ENCODE assay signal across 8 cellular contexts in the genomic region with DNA sequence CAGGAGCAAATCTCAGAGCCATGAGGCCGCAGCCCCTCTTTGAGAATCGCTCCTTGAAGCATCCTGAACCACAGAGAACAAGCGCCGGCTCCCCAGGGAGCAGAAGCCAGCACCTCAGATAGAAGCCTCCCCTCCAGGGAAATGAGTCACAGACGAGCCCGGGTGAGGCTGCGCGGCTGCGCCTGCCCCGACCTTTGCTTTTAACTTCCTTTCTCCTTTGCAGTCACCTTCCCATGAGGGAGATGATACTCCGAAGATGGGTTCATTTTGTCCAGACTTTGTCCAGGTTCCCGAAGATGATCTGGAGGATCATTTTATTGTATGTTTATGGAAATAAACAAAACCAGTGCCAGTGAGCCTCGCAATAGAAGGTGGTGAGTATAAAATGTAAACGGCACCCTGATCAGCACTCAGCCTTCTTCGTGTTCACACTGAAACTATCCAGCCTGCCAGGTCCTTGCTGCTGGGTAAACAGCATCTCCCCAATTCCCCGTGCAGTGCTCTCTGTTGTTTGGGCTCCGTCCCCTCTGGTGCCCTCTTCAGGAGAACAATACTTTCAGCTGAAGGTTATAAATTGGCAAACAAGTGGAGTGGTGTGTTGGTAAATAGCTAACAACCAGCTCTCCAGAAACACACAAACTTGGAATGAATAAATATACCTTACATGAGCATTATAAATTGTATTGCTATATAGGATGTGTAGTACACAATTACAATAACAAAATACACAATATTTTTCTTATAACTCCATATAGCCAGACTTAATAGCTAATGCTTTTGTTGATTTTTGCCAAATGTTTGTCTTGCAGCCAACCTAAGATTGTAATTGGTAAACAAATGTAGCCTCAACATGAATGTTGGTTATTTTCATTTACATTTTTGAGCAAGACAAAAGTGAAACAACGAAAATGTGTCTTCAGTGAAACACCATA. TPM values are rescaled to one million over a fixed set of nuclear protein-coding genes. Genes with fewer than 3 reads are reported as not detected.
A peak's percentile ranks its signal among the peaks of the same experiment; 100 is the strongest.
DNase-seq lines count a peak whose midpoint lies in the region; ATAC-seq, FAIRE-seq and TF ChIP-seq lines count a peak whose summit lies in the region.

No MANE protein-coding gene starts in this region.

- H3K36me3 ChIP-seq in DND-41 (ENCODE audit: insufficient read depth, low read length) (no peaks in the 10 kb centered on the region), OCI-LY1 (ENCODE audit: insufficient read depth, low read length) (no peaks in the 10 kb centered on the region), neural progenitor cell (no peaks in the 10 kb centered on the region), upper lobe of left lung (no peaks in the 10 kb centered on the region)

- peaks cover 14% of the 10 kb centered on the region for H3K4me1 Mint-ChIP-seq in neural progenitor cell

- H3K9me3 Mint-ChIP-seq in neural progenitor cell: no peaks in the 10 kb centered on the region

- H3K4me1 ChIP-seq in DND-41 (ENCODE audit: insufficient read depth, low read length): peaks cover 63% of the 10 kb centered on the region
- H3K4me1 ChIP-seq in OCI-LY1 (ENCODE audit: insufficient read depth, low read length, severe bottlenecking): peaks cover 16% of the 10 kb centered on the region
- peaks cover 12% of the 10 kb centered on the region for H3K4me1 ChIP-seq in neural progenitor cell
- peaks cover 5 to 15% (median 14%) of the 10 kb centered on the region in 4 donors for H3K4me1 ChIP-seq in upper lobe of left lung

- H3K4me3 ChIP-seq in DND-41 (ENCODE audit: low read depth in 1 of 2, low read length in 2 of 2) (peak overlapping the region; percentile 4 to 58; a peak in 3 of 4 replicates), OCI-LY1 (ENCODE audit: low read depth, low read length, poor library complexity, severe bottlenecking) (peak overlapping the region; percentile 43), fibroblast of pulmonary artery (replicated peaks; ENCODE audit: low read depth, low read length) (peak overlapping the region; percentile 41), neural progenitor cell (peak overlapping the region; percentile 32), upper lobe of left lung (peak overlapping the region in 3 of 4 donors; percentile 11 to 32 (median 22))

- peak overlapping the region; percentile 75 for H3K4me3 Mint-ChIP-seq in neural progenitor cell

- H3K9me3 ChIP-seq in DND-41 (ENCODE audit: insufficient read depth, low read length, severe bottlenecking) (no peaks in the 10 kb centered on the region), OCI-LY1 (ENCODE audit: low read length) (no peaks in the 10 kb centered on the region), neural progenitor cell (ENCODE audit: low read depth) (no peaks in the 10 kb centered on the region), upper lobe of left lung (no peaks in the 10 kb centered on the region)

- H2AFZ ChIP-seq in DND-41 (ENCODE audit: low read depth, low read length) (peak overlapping the region; percentile 84), OCI-LY1 (ENCODE audit: low read length) (no peak overlapping the region), neural progenitor cell (replicated peaks) (peak overlapping the region; percentile 94)

- no peak for TF ChIP-seq EP300 in upper lobe of left lung (IDR thresholded peaks at IDR 0.05)

- peak; percentile 16 for FAIRE-seq in HTR-8/SVneo (lab: Jason Lieb, UNC)

- no peak for TF ChIP-seq POLR2A in upper lobe of left lung (IDR thresholded peaks at IDR 0.05)

- H3K36me3 Mint-ChIP-seq in neural progenitor cell: peaks cover 2% of the 10 kb centered on the region

- H3F3A ChIP-seq in OCI-LY1 (ENCODE audit: insufficient read depth, low read length): no peaks in the 10 kb centered on the region
- peaks cover 7% of the 10 kb centered on the region for H3F3A ChIP-seq in neural progenitor cell (ENCODE audit: low read depth)

- no peaks in the 10 kb centered on the region for H3K9me2 ChIP-seq in OCI-LY1 (ENCODE audit: low read depth, low read length)

- no peaks in the 10 kb centered on the region for H3K27me3 Mint-ChIP-seq in neural progenitor cell (ENCODE audit: insufficient read depth, low read depth)

- ATAC-seq in DND-41 (ENCODE audit: insufficient read depth, low read depth) (peak; percentile 84), GM21515 (IDR thresholded peaks at IDR 0.05; ENCODE audit: unreplicated experiment) (peak; percentile 74), upper lobe of left lung (ENCODE audit: low FRiP score in 2 of 2) (peak in 1 of 2 donors; percentile 69)

- H3K27ac Mint-ChIP-seq in neural progenitor cell: no peak overlapping the region

- TF ChIP-seq CTCF in DND-41 (IDR thresholded peaks at IDR 0.05; ENCODE audit: borderline replicate concordance, extremely low read depth, low read length, poor library complexity, severe bottlenecking) (peak; percentile 82), OCI-LY1 (IDR thresholded peaks at IDR 0.05; ENCODE audit: low read length) (peak; percentile 69), fibroblast of pulmonary artery (IDR thresholded peaks at IDR 0.05; ENCODE audit: low read length, missing control alignments) (peak; percentile 74), neural progenitor cell (IDR thresholded peaks at IDR 0.05) (peak; percentile 70), upper lobe of left lung (IDR thresholded peaks at IDR 0.05) (peak in 3 of 6 experiments; percentile 9 to 36 (median 16))

- H3K9ac ChIP-seq in DND-41 (ENCODE audit: low read depth, low read length): peak overlapping the region; percentile 46
- peak overlapping the region; percentile 18; the same call in 1 of the 2 replicates for H3K9ac ChIP-seq in OCI-LY1 (ENCODE audit: low read length)
- no peak overlapping the region for H3K9ac ChIP-seq in neural progenitor cell

- 8 to 12% methylated on average over 18 of the region's 18 CpGs for WGBS in upper lobe of left lung, 2 donors

- H3K27ac ChIP-seq in DND-41 (ENCODE audit: low read length) (peak overlapping the region; percentile 73), OCI-LY1 (ENCODE audit: low read depth, low read length, poor library complexity, severe bottlenecking) (no peak overlapping the region), neural progenitor cell (no peak overlapping the region), upper lobe of left lung (no peak overlapping the region)

- H4K20me1 ChIP-seq in DND-41 (ENCODE audit: insufficient read depth, low read length): no peaks in the 10 kb centered on the region; the same call in 1 of the 2 replicates
- no peaks in the 10 kb centered on the region for H4K20me1 ChIP-seq in OCI-LY1 (ENCODE audit: insufficient read depth, low read length)
- no peaks in the 10 kb centered on the region for H4K20me1 ChIP-seq in neural progenitor cell (ENCODE audit: low read depth)

- H3K79me2 ChIP-seq in DND-41 (ENCODE audit: insufficient read depth, low read length): no peaks in the 10 kb centered on the region
- H3K79me2 ChIP-seq in OCI-LY1 (ENCODE audit: insufficient read depth, low read length): no peaks in the 10 kb centered on the region
- H3K79me2 ChIP-seq in neural progenitor cell (ENCODE audit: low read depth): no peaks in the 10 kb centered on the region

- H3K4me2 ChIP-seq in DND-41 (ENCODE audit: insufficient read depth, low read length): peak overlapping the region; percentile 77
- H3K4me2 ChIP-seq in OCI-LY1 (ENCODE audit: low read length): peak overlapping the region; percentile 68
- peak overlapping the region; percentile 78 for H3K4me2 ChIP-seq in neural progenitor cell

- DNase-seq in DND-41 (peak; percentile 89), HTR-8/SVneo (ENCODE audit: insufficient read length, low spot score) (peak; percentile 83), activated T-helper 1 cell treated with Interleukin-2 at 50 U/mL for 16 hours (ENCODE audit: low read depth) (peak; percentile 29), fibroblast of pulmonary artery (ENCODE audit: low read depth) (peak; percentile 86), neural progenitor cell (ENCODE audit: low spot score) (peak; percentile 82), upper lobe of left lung (peak; percentile 53 to 84)

- no peaks in the 10 kb centered on the region for H3K27me3 ChIP-seq in DND-41 (ENCODE audit: insufficient read depth, low read length, poor library complexity)
- no peaks in the 10 kb centered on the region for H3K27me3 ChIP-seq in OCI-LY1 (ENCODE audit: insufficient read depth, low read length)
- no peaks in the 10 kb centered on the region for H3K27me3 ChIP-seq in neural progenitor cell
- H3K27me3 ChIP-seq in upper lobe of left lung: peaks cover 0 to 13% (median 2%) of the 10 kb centered on the region in 4 donors

RNA-seq across cellular contexts. Expression of a gene that starts 41.4 kb away (rescaled TPM):
- total RNA-seq in neural progenitor cell (ENCODE audit: low replicate concordance) (20.8 and 27.3 TPM in 2 replicates), upper lobe of left lung (10 to 100 TPM; 11.5 to 27.6 (median 18.9) TPM)

Comparison
In these comparisons a context has a peak if more than half of its experiments do, and no peak if none do; other contexts are left out.
1. DNase-seq: peak in every context shown above with its lines; median percentile 89 in DND-41; 86 in fibroblast of pulmonary artery; 83 in HTR-8/SVneo; 82 in neural progenitor cell; 68 in upper lobe of left lung; 29 in activated T-helper 1 cell treated with Interleukin-2 at 50 U/mL for 16 hours.